In the genomic region with DNA sequence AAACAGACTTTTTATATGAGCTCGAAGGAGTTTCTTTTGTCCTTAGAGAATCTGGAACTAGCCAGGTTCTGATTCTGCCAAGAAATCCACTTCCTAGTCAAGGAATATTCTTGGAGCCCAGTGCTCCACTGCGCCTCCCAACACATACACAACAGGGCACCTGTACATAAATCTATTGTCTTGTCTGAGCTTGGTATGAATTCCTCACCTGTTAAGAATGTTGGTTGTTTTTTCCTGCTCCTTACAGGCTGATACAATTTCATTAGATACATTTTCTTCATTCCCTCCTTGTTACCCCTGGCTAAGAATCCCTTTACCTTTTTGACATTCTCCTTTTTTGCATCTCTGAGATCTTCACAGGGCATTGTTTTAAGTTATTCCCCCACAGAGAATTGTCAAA, we compare ENCODE assay signal across 20 cellular contexts. TPM values are rescaled to one million over a fixed set of nuclear protein-coding genes. Genes with fewer than 3 reads are reported as not detected.
DNase-seq lines count a peak whose midpoint lies in the region; ATAC-seq, FAIRE-seq and TF ChIP-seq lines count a peak whose summit lies in the region.
"Had no signal": no experiment of that assay in that cellular context is flagged by ENCODE, and none has a peak within 500 bp of the region (broad histone marks: within the 10 kb centered on the region; RNA-seq: fewer than 3 reads in every experiment).

No MANE protein-coding gene starts in this region.

- peak overlapping the region; percentile 79 for H3K27ac Mint-ChIP-seq in mesothelial cell of epicardium
- H3K27ac Mint-ChIP-seq: B cell; CD4-positive, CD25-positive, alpha-beta regulatory T cell had no signal

- H3K36me3 Mint-ChIP-seq in mesothelial cell of epicardium, result no peaks in the 10 kb centered on the region
- H3K36me3 Mint-ChIP-seq: CD4-positive, CD25-positive, alpha-beta regulatory T cell had no signal

- no peak for FAIRE-seq in bronchial epithelial cell (lab: Jason Lieb, UNC)

- intact Hi-C loops in cardiac septum (cut with DNase I), result no loop called here
- intact Hi-C loops in left ventricle myocardium superior (cut with micrococcal nuclease), result no loop called here
- intact Hi-C loops in psoas muscle (cut with DNase I), result no loop called here

- H3K9me3 Mint-ChIP-seq in mesothelial cell of epicardium, result no peaks in the 10 kb centered on the region
- H3K9me3 Mint-ChIP-seq: CD4-positive, CD25-positive, alpha-beta regulatory T cell had no signal

- no peaks in the 10 kb centered on the region for H3K27me3 ChIP-seq in bronchial epithelial cell (ENCODE audit: control insufficient read depth, insufficient read depth, low read length)
- H3K27me3 ChIP-seq in SJCRH30, result no peaks in the 10 kb centered on the region
- H3K27me3 ChIP-seq in psoas muscle (ENCODE audit: insufficient read depth in 3 of 3, low read length in 2 of 3), result no peaks in the 10 kb centered on the region
- H3K27me3 ChIP-seq: Peyer's patch had no signal

- no peak overlapping the region for H3K4me3 ChIP-seq in bronchial epithelial cell (ENCODE audit: low read depth, low read length)
- no peak overlapping the region for H3K4me3 ChIP-seq in SJCRH30
- H3K4me3 ChIP-seq in psoas muscle, result no peak overlapping the region
- H3K4me3 ChIP-seq: Peyer's patch had no signal

- no peak overlapping the region for H3K4me3 Mint-ChIP-seq in mesothelial cell of epicardium
- H3K4me3 Mint-ChIP-seq: B cell; CD4-positive, CD25-positive, alpha-beta regulatory T cell had no signal

- WGBS in psoas muscle, 3 donors, result 50 to 85% (median 61%) methylated on average over 2 of the region's 2 CpGs

- no peak for TF ChIP-seq CTCF in bronchial epithelial cell (IDR thresholded peaks at IDR 0.05; ENCODE audit: insufficient read depth, low read length, severe bottlenecking)
- TF ChIP-seq CTCF in mesothelial cell of epicardium (IDR thresholded peaks at IDR 0.05; ENCODE audit: unreplicated experiment), result no peak
- no peak for TF ChIP-seq CTCF in psoas muscle (IDR thresholded peaks at IDR 0.05)

- H3K27ac ChIP-seq in SJCRH30 (no peak overlapping the region), psoas muscle (no peak overlapping the region)
- H3K27ac ChIP-seq: 22Rv1, HL-60, Peyer's patch had no signal

- H3K9me3 ChIP-seq in SJCRH30 (replicated peaks) (no peaks in the 10 kb centered on the region), psoas muscle (no peaks in the 10 kb centered on the region)
- H3K9me3 ChIP-seq: Peyer's patch had no signal

- peak; percentile 9 for DNase-seq in cardiac septum (ENCODE audit: low spot score)
- DNase-seq in left ventricle myocardium superior, result no peak
- DNase-seq in bronchial epithelial cell (ENCODE audit: low read depth), result peak; percentile 29
- no peak for DNase-seq in mesothelial cell of epicardium (ENCODE audit: low spot score in 2 of 2, unreplicated experiment in 2 of 2)
- no peak for DNase-seq in NCI-H1417 (lab: John Stamatoyannopoulos, UW)
- no peak for DNase-seq in islet precursor cell
- DNase-seq in SJCRH30, result no peak
- DNase-seq in psoas muscle, result no peak
- DNase-seq: CD4-positive, CD25-positive, alpha-beta regulatory T cell; EL; HCEC 1CT; KG1; NCI-H1092; NCI-H1694; NCI-H524; Peyer's patch; SHP77 had no signal

- H3K36me3 ChIP-seq in bronchial epithelial cell (ENCODE audit: control insufficient read depth, insufficient read depth, low read length) (no peaks in the 10 kb centered on the region), SJCRH30 (no peaks in the 10 kb centered on the region), psoas muscle (ENCODE audit: insufficient read depth in 1 of 2, low read depth in 1 of 2) (no peaks in the 10 kb centered on the region)
- H3K36me3 ChIP-seq: Peyer's patch had no signal

- H3K4me1 ChIP-seq in SJCRH30, result peaks cover 6% of the 10 kb centered on the region; the same call in 1 of the 2 replicates
- peaks cover 3% of the 10 kb centered on the region for H3K4me1 ChIP-seq in psoas muscle

- H3K27me3 Mint-ChIP-seq in mesothelial cell of epicardium (ENCODE audit: low read depth), result no peaks in the 10 kb centered on the region

- peaks cover 33% of the 10 kb centered on the region for H3K4me1 Mint-ChIP-seq in mesothelial cell of epicardium
- H3K4me1 Mint-ChIP-seq: B cell; CD4-positive, CD25-positive, alpha-beta regulatory T cell had no signal

- ATAC-seq in left ventricle myocardium superior (no peak), psoas muscle (no peak)

RNA-seq across cellular contexts. Expression of gene FZD7, which starts 56.0 kb away (rescaled TPM):
- total RNA-seq in cardiac septum (34.7 TPM), left ventricle myocardium superior (24.6 TPM), bronchial epithelial cell (1.8 and 2.3 TPM in 2 replicates), mesothelial cell of epicardium (126 to 132 TPM (median 132 TPM) in 3 replicates), psoas muscle (10 to 100 TPM in 2 of 4 donors, 1 to 10 TPM in 2; 4.1 to 32.1 (median 9.9) TPM)
- total RNA-seq in SJCRH30 (2014; rRNA removed; shearing (Covaris generic)), result 9.2 and 10.0 TPM in 2 replicates
- 10 to 100 TPM in 1 of 3 donors, 1 to 10 TPM in 2; 1.8 to 14.4 (median 3.7) TPM for polyA plus RNA-seq in psoas muscle

Comparison
In these comparisons a context has a peak if more than half of its experiments do, and no peak if none do; other contexts are left out.
1. DNase-seq: peak in cardiac septum (single experiment) and bronchial epithelial cell (single experiment); none in left ventricle myocardium superior (single experiment), mesothelial cell of epicardium (0 of 2), NCI-H1417 (0 of 3), islet precursor cell (single experiment), SJCRH30 (0 of 2) and psoas muscle (0 of 2).